9 cellular contexts compared by ENCODE assay signal in the genomic region with DNA sequence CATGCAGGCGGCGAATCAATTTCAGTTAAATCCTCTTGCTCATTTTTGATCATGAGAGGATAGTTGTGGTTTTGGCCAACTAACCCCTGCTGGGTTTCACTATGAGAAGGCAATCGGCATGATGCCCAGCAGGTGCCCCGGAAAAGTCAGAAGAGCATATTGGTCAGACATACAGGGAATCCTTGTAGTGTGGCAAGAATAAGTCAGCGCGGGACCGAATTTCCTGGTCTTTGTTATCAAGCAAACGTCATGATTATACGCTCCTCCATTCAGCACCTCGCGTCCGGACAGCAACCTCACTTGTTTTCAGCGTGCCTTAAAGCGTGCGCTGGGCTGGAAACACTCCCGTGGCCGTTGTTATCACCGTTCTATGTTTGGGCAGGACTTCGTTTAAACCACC. TPM values are rescaled to one million over a fixed set of nuclear protein-coding genes. Genes with fewer than 3 reads are reported as not detected.
A peak's percentile ranks its signal among the peaks of the same experiment; 100 is the strongest.
DNase-seq lines count a peak whose midpoint lies in the region; ATAC-seq, FAIRE-seq and TF ChIP-seq lines count a peak whose summit lies in the region.
"Had no signal": no experiment of that assay in that cellular context is flagged by ENCODE, and none has a peak within 500 bp of the region (broad histone marks: within the 10 kb centered on the region; RNA-seq: fewer than 3 reads in every experiment).

No MANE protein-coding gene starts in this region.

- H3K27me3 ChIP-seq in HUES6 (ENCODE audit: control insufficient read depth, insufficient read depth, low read length) = peaks cover 88% of the 10 kb centered on the region
- H3K27me3 ChIP-seq in left lung = peaks cover 41 to 75% of the 10 kb centered on the region in 2 donors

- H3K9ac ChIP-seq in HUES6 (ENCODE audit: low read length) = no peak overlapping the region
- H3K9ac ChIP-seq in SK-N-MC (ENCODE audit: insufficient read length) = no peak overlapping the region

- H3K27ac Mint-ChIP-seq in stimulated activated naive B cell treated with anti-CD40 and anti-IgM and Interleukin-4, amounts not matched to agents 10 μg/mL and 1 μg/mL and 100 μg/mL, for 72 hours = no peak overlapping the region

- no peaks in the 10 kb centered on the region for H3K4me1 ChIP-seq in HUES6 (ENCODE audit: control insufficient read depth, insufficient read depth, low read length)
- peaks cover 16 to 23% of the 10 kb centered on the region in 2 donors for H3K4me1 ChIP-seq in left lung

- peaks cover 0 to 1% of the 10 kb centered on the region in 2 donors for H3K9me3 Mint-ChIP-seq in stimulated activated naive B cell treated with anti-CD40 and anti-IgM and Interleukin-4, amounts not matched to agents 10 μg/mL and 1 μg/mL and 100 μg/mL, for 72 hours

- DNase-seq in SK-N-MC (ENCODE audit: low read depth, low spot score) (peak; percentile 16), cardiac fibroblast (ENCODE audit: low read depth in 2 of 2) (peak; percentile 47 to 57), left lung (peak in 1 of 2 donors; percentile 54), HTR-8/SVneo (ENCODE audit: insufficient read length, low spot score) (no peak), T-helper 9 cell (no peak)
- DNase-seq in stimulated activated naive B cell treated with anti-CD40 and anti-IgM and Interleukin-4, amounts not matched to agents 10 μg/mL and 1 μg/mL and 100 μg/mL, for 72 hours = peak; percentile 26

- H3K4me3 Mint-ChIP-seq in stimulated activated naive B cell treated with anti-CD40 and anti-IgM and Interleukin-4, amounts not matched to agents 10 μg/mL and 1 μg/mL and 100 μg/mL, for 72 hours = peak overlapping the region; percentile 55 to 91

- FAIRE-seq in HTR-8/SVneo (lab: Jason Lieb, UNC) = no peak

- TF ChIP-seq CTCF in cardiac fibroblast (IDR thresholded peaks at IDR 0.05; ENCODE audit: low read depth, low read length) (no peak), left lung (IDR thresholded peaks at IDR 0.05) (no peak)

- H3K27ac ChIP-seq in HUES6 (ENCODE audit: low read depth, low read length) (no peak overlapping the region), SK-N-MC (no peak overlapping the region), left lung (no peak overlapping the region)

- H3K36me3 ChIP-seq in HUES6 (ENCODE audit: control insufficient read depth, insufficient read depth, low read length) (no peaks in the 10 kb centered on the region), SK-N-MC (ENCODE audit: insufficient read depth, low read length) (no peaks in the 10 kb centered on the region), left lung (no peaks in the 10 kb centered on the region)

- ATAC-seq in GM18861 (IDR thresholded peaks at IDR 0.05; ENCODE audit: unreplicated experiment) (peak; percentile 65), left lung (peak; percentile 79)
- ATAC-seq in stimulated activated naive B cell treated with anti-CD40 and anti-IgM and Interleukin-4, amounts not matched to agents 10 μg/mL and 1 μg/mL and 100 μg/mL, for 72 hours (replicated peaks) = peak; percentile 43 to 56
- ATAC-seq: Panc1 had no signal

- H3K9me3 ChIP-seq in HUES6 (ENCODE audit: control insufficient read depth, insufficient read depth, low read depth, low read length) (no peaks in the 10 kb centered on the region), SK-N-MC (ENCODE audit: low read depth, low read length) (no peaks in the 10 kb centered on the region), left lung (peaks cover 0 to 2% of the 10 kb centered on the region in 2 donors)

- H3K4me3 ChIP-seq in HUES6 (ENCODE audit: low read depth, low read length) = peak overlapping the region; percentile 81
- H3K4me3 ChIP-seq in SK-N-MC = no peak overlapping the region
- H3K4me3 ChIP-seq in cardiac fibroblast (replicated peaks in 1 of 2; ENCODE audit: low read depth in 2 of 2, low read length in 2 of 2) = no peak overlapping the region
- no peak overlapping the region for H3K4me3 ChIP-seq in left lung

- H3K36me3 Mint-ChIP-seq in stimulated activated naive B cell treated with anti-CD40 and anti-IgM and Interleukin-4, amounts not matched to agents 10 μg/mL and 1 μg/mL and 100 μg/mL, for 72 hours = peaks cover 0 to 3% of the 10 kb centered on the region in 2 donors

- peaks cover 45 to 62% of the 10 kb centered on the region in 2 donors for H3K27me3 Mint-ChIP-seq in stimulated activated naive B cell treated with anti-CD40 and anti-IgM and Interleukin-4, amounts not matched to agents 10 μg/mL and 1 μg/mL and 100 μg/mL, for 72 hours

- intact Hi-C loops in left lung (cut with DNase I) = no loop called here

- peaks cover 13 to 23% of the 10 kb centered on the region in 2 donors for H3K4me1 Mint-ChIP-seq in stimulated activated naive B cell treated with anti-CD40 and anti-IgM and Interleukin-4, amounts not matched to agents 10 μg/mL and 1 μg/mL and 100 μg/mL, for 72 hours

RNA-seq across cellular contexts. Expression of gene TBC1D30, which starts 1.8 kb away (rescaled TPM):
- total RNA-seq in left lung = 10 to 100 TPM in 1 of 2 donors, 1 to 10 TPM in 1; 9.9 to 15.8 TPM

Comparison
In these comparisons a context has a peak if more than half of its experiments do, and no peak if none do; other contexts are left out.
1. DNase-seq: peak in SK-N-MC (single experiment), cardiac fibroblast (2 of 2) and stimulated activated naive B cell treated with anti-CD40 and anti-IgM and Interleukin-4, amounts not matched to agents 10 μg/mL and 1 μg/mL and 100 μg/mL, for 72 hours (single experiment); none in HTR-8/SVneo (single experiment) and T-helper 9 cell (single experiment).
2. Peak in every context shown above with its lines, with median percentiles within 50 percentile points of each other: ATAC-seq.